Comparison of ENCODE assay signal across 24 cellular contexts in the genomic region with DNA sequence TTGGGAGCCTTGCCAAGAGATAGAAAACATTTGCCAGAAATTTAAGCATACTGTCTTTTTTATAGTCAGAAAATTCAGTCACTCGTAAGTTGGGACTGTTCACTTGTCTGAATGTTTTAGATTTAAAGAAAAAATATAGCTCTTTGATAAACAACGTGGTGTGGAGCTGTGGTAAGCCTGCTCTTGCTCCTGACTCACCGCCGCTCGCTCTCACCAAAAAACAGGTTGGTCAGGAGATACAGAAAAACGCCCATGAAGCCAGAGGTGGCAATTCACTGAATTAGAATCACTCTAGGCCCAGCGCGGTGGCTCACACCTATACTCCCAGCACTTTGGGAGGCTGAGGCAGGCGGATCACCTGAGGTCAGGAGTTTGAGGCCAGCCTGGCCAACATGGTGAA. TPM values are rescaled to one million over a fixed set of nuclear protein-coding genes. Genes with fewer than 3 reads are reported as not detected.
DNase-seq lines count a peak whose midpoint lies in the region; ATAC-seq and TF ChIP-seq lines count a peak whose summit lies in the region.
"Had no signal": no experiment of that assay in that cellular context is flagged by ENCODE, and none has a peak within 500 bp of the region (broad histone marks: within the 10 kb centered on the region; RNA-seq: fewer than 3 reads in every experiment).

No MANE protein-coding gene starts in this region.

- H3K23ac ChIP-seq in mesendoderm (ENCODE audit: low read length), result no peak overlapping the region

- no peaks in the 10 kb centered on the region for H3K9me3 Mint-ChIP-seq in activated CD8-positive, alpha-beta T cell treated with anti-CD3 and anti-CD28 coated beads, Interleukin-2, amount 10 ng/mL, durations not matched to agents 7 days and 5 days (ENCODE audit: insufficient read depth)
- H3K9me3 Mint-ChIP-seq: activated CD4-positive, alpha-beta memory T cell treated with anti-CD3 and anti-CD28 coated beads for 36 hours had no signal

- no peak overlapping the region for H3K4ac ChIP-seq in mesendoderm (ENCODE audit: low read depth, low read length)

- no peaks in the 10 kb centered on the region for H3K36me3 ChIP-seq in mesendoderm (ENCODE audit: control insufficient read depth, insufficient read depth, low read length)
- no peaks in the 10 kb centered on the region for H3K36me3 ChIP-seq in suprapubic skin
- H3K36me3 ChIP-seq in gastroesophageal sphincter, result no peaks in the 10 kb centered on the region
- H3K36me3 ChIP-seq: adrenal gland, brain microvascular endothelial cell, left ventricle myocardium inferior, right lobe of liver had no signal

- no peak for TF ChIP-seq POLR2A in suprapubic skin (IDR thresholded peaks at IDR 0.05)
- no peak for TF ChIP-seq POLR2A in gastroesophageal sphincter (IDR thresholded peaks at IDR 0.05)

- H3K27ac ChIP-seq in mesendoderm (ENCODE audit: low read depth, low read length) (no peak overlapping the region), suprapubic skin (peak overlapping the region; percentile 34), gastroesophageal sphincter (no peak overlapping the region)
- H3K27ac ChIP-seq: adrenal gland; BLaER1 treated with 17β-estradiol and CSF1 and Interleukin-3, amounts not matched to agents 10 nM and 100 nM; brain microvascular endothelial cell; left ventricle myocardium inferior; parathyroid adenoma; right lobe of liver had no signal

- H3K79me1 ChIP-seq in mesendoderm (ENCODE audit: low read length), result no peaks in the 10 kb centered on the region

- no peak overlapping the region for H4K5ac ChIP-seq in mesendoderm (ENCODE audit: low read length)

- no CpG with 5 or more reads among the region's 9 CpGs for WGBS in mesendoderm (ENCODE audit: extremely low coverage, insufficient coverage, low lambda C conversion rate)
- WGBS in suprapubic skin, result 82% methylated on average over 9 of the region's 9 CpGs
- 89 to 98% methylated on average over 5 to 6 of the region's 9 CpGs for WGBS in gastroesophageal sphincter (ENCODE audit: low coverage in 1 of 2), 2 donors

- peaks cover 67% of the 10 kb centered on the region for H3K4me1 Mint-ChIP-seq in activated CD8-positive, alpha-beta T cell treated with anti-CD3 and anti-CD28 coated beads, Interleukin-2, amount 10 ng/mL, durations not matched to agents 7 days and 5 days (ENCODE audit: low read depth)

- POLR2A ChIA-PET in activated CD8-positive, alpha-beta T cell treated with anti-CD3 and anti-CD28 coated beads, Interleukin-2, amount 10 ng/mL, durations not matched to agents 7 days and 5 days (lab: Charles Lee), result interaction anchor here (0.6 to 0.8 kb wide), 2 partner anchors 19 to 142 kb away, joined by 3 to 4 read pairs; no protein-coding TSS in a partner anchor

- no peak overlapping the region for H3K4me3 Mint-ChIP-seq in activated CD8-positive, alpha-beta T cell treated with anti-CD3 and anti-CD28 coated beads, Interleukin-2, amount 10 ng/mL, durations not matched to agents 7 days and 5 days
- H3K4me3 Mint-ChIP-seq: activated CD4-positive, alpha-beta memory T cell treated with anti-CD3 and anti-CD28 coated beads for 36 hours had no signal

- H3K56ac ChIP-seq in mesendoderm (ENCODE audit: low read length), result no peak overlapping the region

- H3K79me2 ChIP-seq in mesendoderm (ENCODE audit: control insufficient read depth, insufficient read depth, low read length), result no peaks in the 10 kb centered on the region

- no peak overlapping the region for H3K18ac ChIP-seq in mesendoderm (ENCODE audit: low read length)

- H2BK120ac ChIP-seq in mesendoderm (ENCODE audit: low read depth, low read length), result no peak overlapping the region

- TF ChIP-seq EP300 in suprapubic skin (IDR thresholded peaks at IDR 0.05) (no peak), gastroesophageal sphincter (IDR thresholded peaks at IDR 0.05) (no peak)

- H3K4me1 ChIP-seq in mesendoderm (ENCODE audit: control insufficient read depth, low read depth, low read length) (no peaks in the 10 kb centered on the region), suprapubic skin (peaks cover 23% of the 10 kb centered on the region), gastroesophageal sphincter (peaks cover 0 to 49% (median 13%) of the 10 kb centered on the region in 3 donors)

- peak overlapping the region; percentile 62 for H3K27ac Mint-ChIP-seq in activated CD8-positive, alpha-beta T cell treated with anti-CD3 and anti-CD28 coated beads, Interleukin-2, amount 10 ng/mL, durations not matched to agents 7 days and 5 days

- H4K8ac ChIP-seq in mesendoderm (ENCODE audit: low read depth, low read length), result no peak overlapping the region

- peak overlapping the region; percentile 57 for H2BK15ac ChIP-seq in mesendoderm (replicated peaks; ENCODE audit: low read depth)

- DNase-seq in activated gamma-delta T cell treated with Interleukin-2 at 50 U/mL for 16 hours, result peak; percentile 31
- no peak for DNase-seq in activated gamma-delta T cell (lab: John Stamatoyannopoulos, UW)
- DNase-seq in activated CD8-positive, alpha-beta T cell treated with anti-CD3 and anti-CD28 coated beads, Interleukin-2, amount 10 ng/mL, durations not matched to agents 7 days and 5 days, result no peak
- no peak for DNase-seq in mesendoderm
- DNase-seq in suprapubic skin (ENCODE audit: low spot score in 2 of 2), result no peak
- no peak for DNase-seq in stimulated activated naive CD4-positive, alpha-beta T cell (lab: John Stamatoyannopoulos, UW)
- DNase-seq: activated CD4-positive, alpha-beta memory T cell treated with anti-CD3 and anti-CD28 coated beads for 36 hours; adrenal gland; brain microvascular endothelial cell; effector memory CD4-positive, alpha-beta T cell; hippocampal formation; KG1; left ventricle myocardium inferior; NCI-H1417 treated with DMSO at 0.1 percent for 48 hours; NCI-H2081 treated with DMSO at 0.1 percent for 48 hours; NCI-H446; NCI-H82; right lobe of liver; SK-N-SH; substantia nigra had no signal

- no peak overlapping the region for H3K9ac ChIP-seq in mesendoderm (ENCODE audit: low read length)
- H3K9ac ChIP-seq: BLaER1 treated with 17β-estradiol and CSF1 and Interleukin-3, amounts not matched to agents 10 nM and 100 nM; parathyroid adenoma; SK-N-SH had no signal

- H3K4me3 ChIP-seq in mesendoderm (ENCODE audit: low read length) (no peak overlapping the region), suprapubic skin (no peak overlapping the region), gastroesophageal sphincter (no peak overlapping the region)
- H3K4me3 ChIP-seq: adrenal gland; BLaER1 treated with 17β-estradiol and CSF1 and Interleukin-3, amounts not matched to agents 10 nM and 100 nM; GM12878; left ventricle myocardium inferior; right lobe of liver had no signal

- no peaks in the 10 kb centered on the region for H3K27me3 ChIP-seq in mesendoderm (ENCODE audit: insufficient read depth, low read length, poor library complexity)
- no peaks in the 10 kb centered on the region for H3K27me3 ChIP-seq in suprapubic skin
- H3K27me3 ChIP-seq in gastroesophageal sphincter, result no peaks in the 10 kb centered on the region
- H3K27me3 ChIP-seq: adrenal gland; BLaER1 treated with 17β-estradiol and CSF1 and Interleukin-3, amounts not matched to agents 10 nM and 100 nM; brain microvascular endothelial cell; right lobe of liver had no signal

- TF ChIP-seq CTCF in suprapubic skin (IDR thresholded peaks at IDR 0.05), result no peak
- TF ChIP-seq CTCF in gastroesophageal sphincter (IDR thresholded peaks at IDR 0.05), result no peak

- H3K4me2 ChIP-seq in mesendoderm (ENCODE audit: low read length), result no peak overlapping the region
- H3K4me2 ChIP-seq: BLaER1 treated with 17β-estradiol and CSF1 and Interleukin-3, amounts not matched to agents 10 nM and 100 nM; SK-N-SH had no signal

- CTCF ChIA-PET in activated CD8-positive, alpha-beta T cell treated with anti-CD3 and anti-CD28 coated beads, Interleukin-2, amount 10 ng/mL, durations not matched to agents 7 days and 5 days (lab: Charles Lee), result interaction anchor here (1.0 to 3.0 kb wide), 5 partner anchors 27 to 220 kb away, joined by 4 to 24 read pairs (median 6); no protein-coding TSS in a partner anchor

- no peak overlapping the region for H2BK5ac ChIP-seq in mesendoderm (ENCODE audit: low read length)

- H2AK5ac ChIP-seq in mesendoderm (ENCODE audit: low read length), result no peak overlapping the region

- ATAC-seq in activated CD8-positive, alpha-beta T cell treated with anti-CD3 and anti-CD28 coated beads, Interleukin-2, amount 10 ng/mL, durations not matched to agents 7 days and 5 days, result peak; percentile 29
- ATAC-seq in gastroesophageal sphincter, result no peak
- ATAC-seq: GM12878, right lobe of liver had no signal

- no peaks in the 10 kb centered on the region for H3K9me3 ChIP-seq in suprapubic skin
- no peaks in the 10 kb centered on the region for H3K9me3 ChIP-seq in gastroesophageal sphincter
- H3K9me3 ChIP-seq: adrenal gland, left ventricle myocardium inferior, right lobe of liver, SK-N-SH had no signal

- no peaks in the 10 kb centered on the region for H3K27me3 Mint-ChIP-seq in activated CD8-positive, alpha-beta T cell treated with anti-CD3 and anti-CD28 coated beads, Interleukin-2, amount 10 ng/mL, durations not matched to agents 7 days and 5 days (ENCODE audit: low read depth)
- H3K27me3 Mint-ChIP-seq: activated CD4-positive, alpha-beta memory T cell treated with anti-CD3 and anti-CD28 coated beads for 36 hours had no signal

- H3K36me3 Mint-ChIP-seq in activated CD8-positive, alpha-beta T cell treated with anti-CD3 and anti-CD28 coated beads, Interleukin-2, amount 10 ng/mL, durations not matched to agents 7 days and 5 days (ENCODE audit: low read depth), result peaks cover 58% of the 10 kb centered on the region

RNA-seq across cellular contexts. Expression of gene LNPEP, which starts 6.2 kb away (rescaled TPM):
- total RNA-seq in activated CD8-positive, alpha-beta T cell treated with anti-CD3 and anti-CD28 coated beads, Interleukin-2, amount 10 ng/mL, durations not matched to agents 7 days and 5 days, result 10 to 100 TPM; 85.9 to 90.1 TPM
- 0.79 TPM for polyA plus RNA-seq in mesendoderm (2013, experiment 1 of 2)
- 0.71 TPM for polyA plus RNA-seq in mesendoderm (2013, experiment 2 of 2)
- total RNA-seq in suprapubic skin, result 100 to 1,000 TPM in 1 of 4 donors, 10 to 100 TPM in 3; 43.7 to 107 (median 69.9) TPM
- total RNA-seq in gastroesophageal sphincter, result 100 to 1,000 TPM in 1 of 4 donors, 10 to 100 TPM in 3; 64.8 to 111 (median 80.5) TPM
